In genomic region chr12:125633686-125634085, GRCh38 we compare ENCODE assay signal across 14 cellular contexts.
"Had no signal": no experiment of that assay in that cellular context is flagged by ENCODE, and none has a peak within 500 bp of the region (broad histone marks: within the 10 kb centered on the region; RNA-seq: fewer than 3 reads in every experiment).

No MANE protein-coding gene starts in this region.

- H3K27me3 ChIP-seq: ascending aorta, testis, upper lobe of left lung had no signal

- FAIRE-seq: colon had no signal

- H3K36me3 ChIP-seq: ascending aorta, upper lobe of left lung had no signal

- DNase-seq: activated CD4-positive, CD25-positive, alpha-beta regulatory T cell treated with anti-CD3 and anti-CD28 coated beads, Interleukin-2, amount 50 U/mL, for 72 hours; activated naive CD4-positive, alpha-beta T cell treated with anti-CD3 and anti-CD28 coated beads, Interleukin-2, amount 10 ng/mL, durations not matched to agents 7 days and 5 days; activated T-cell treated with anti-CD3 and anti-CD28 coated beads for 4 hours; foreskin melanocyte; head of caudate nucleus; nephron progenitor cell; stimulated activated naive CD8-positive, alpha-beta T cell treated with anti-CD3 and anti-CD28 coated beads, Interleukin-15, amount 100 ng/mL, for 72 hours; T-helper 1 cell; T1000; testis had no signal

- H3K4me3 ChIP-seq: ascending aorta, testis, upper lobe of left lung had no signal

- H3K9me3 ChIP-seq: ascending aorta, testis, upper lobe of left lung had no signal

- ATAC-seq: sciatic nerve; stimulated activated naive CD8-positive, alpha-beta T cell treated with anti-CD3 and anti-CD28 coated beads, Interleukin-15, amount 100 ng/mL, for 72 hours had no signal

- H3K27ac ChIP-seq: ascending aorta, testis, upper lobe of left lung had no signal

- H3K4me1 ChIP-seq: ascending aorta, testis, upper lobe of left lung had no signal
